Comparison of ENCODE assay signal across 9 cellular contexts in genomic region chr7:91050677-91051076, GRCh38.
A peak's percentile ranks its signal among the peaks of the same experiment; 100 is the strongest.
DNase-seq lines count a peak whose midpoint lies in the region; ATAC-seq and TF ChIP-seq lines count a peak whose summit lies in the region.
"Had no signal": no experiment of that assay in that cellular context is flagged by ENCODE, and none has a peak within 500 bp of the region (broad histone marks: within the 10 kb centered on the region; RNA-seq: fewer than 3 reads in every experiment).

No MANE protein-coding gene starts in this region.

- intact Hi-C loops in gastrocnemius medialis (cut with DNase I; ENCODE audit: low total_unique reads), result no loop called here

- H3K4me3 ChIP-seq in fibroblast of villous mesenchyme (ENCODE audit: low read depth, low read length) (no peak overlapping the region), gastrocnemius medialis (no peak overlapping the region)

- no peaks in the 10 kb centered on the region for H3K27me3 ChIP-seq in gastrocnemius medialis

- no peaks in the 10 kb centered on the region for H3K9me3 ChIP-seq in gastrocnemius medialis

- TF ChIP-seq CTCF in fibroblast of villous mesenchyme (IDR thresholded peaks at IDR 0.05; ENCODE audit: insufficient read depth, low read depth, low read length) (no peak), gastrocnemius medialis (IDR thresholded peaks at IDR 0.05 in 4 of 5, conservative IDR thresholded peaks at IDR 0.05 in 1 of 5) (no peak)

- ATAC-seq in GM18511 (IDR thresholded peaks at IDR 0.05; ENCODE audit: unreplicated experiment) (peak; percentile 84), GM21526 (IDR thresholded peaks at IDR 0.05; ENCODE audit: low FRiP score, unreplicated experiment) (peak; percentile 71), HG03469 (IDR thresholded peaks at IDR 0.05; ENCODE audit: unreplicated experiment) (peak; percentile 87), gastrocnemius medialis (no peak)

- no peaks in the 10 kb centered on the region for H3K36me3 ChIP-seq in gastrocnemius medialis

- DNase-seq in fibroblast of villous mesenchyme (ENCODE audit: low read depth) (peak; percentile 41), NCI-H748 treated with DMSO at 0.1 percent for 48 hours (lab: John Stamatoyannopoulos, UW) (no peak), cerebellar cortex (ENCODE audit: low spot score) (no peak), NCI-H2196 (lab: John Stamatoyannopoulos, UW; ENCODE audit: unreplicated experiment) (no peak), gastrocnemius medialis (no peak)
- DNase-seq: NCI-H1105 had no signal

- in situ Hi-C loops in gastrocnemius medialis (cut with MboI; ENCODE audit: low sequenced_read_pairs in 4 of 4), result no loop called here

- no peak for TF ChIP-seq POLR2A in gastrocnemius medialis (IDR thresholded peaks at IDR 0.05)

- no peaks in the 10 kb centered on the region for H3K4me1 ChIP-seq in gastrocnemius medialis

- no peak overlapping the region for H3K27ac ChIP-seq in gastrocnemius medialis

Comparison
In these comparisons a context has a peak if more than half of its experiments do, and no peak if none do; other contexts are left out.
1. ATAC-seq: peak in GM18511 (single experiment), GM21526 (single experiment) and HG03469 (single experiment); none in gastrocnemius medialis (0 of 2).